ENCODE assay signal across 33 cellular contexts in genomic region chr10:43674546-43675205, GRCh38. TPM values are rescaled to one million over a fixed set of nuclear protein-coding genes. Genes with fewer than 3 reads are reported as not detected.
"Had no signal": no experiment of that assay in that cellular context is flagged by ENCODE, and none has a peak within 500 bp of the region (broad histone marks: within the 10 kb centered on the region; RNA-seq: fewer than 3 reads in every experiment).

No MANE protein-coding gene starts in this region.

- DNase-seq: activated CD4-positive, alpha-beta T cell treated with anti-CD3 and anti-CD28 coated beads for 1 hour; activated CD4-positive, alpha-beta T cell treated with anti-CD3 and anti-CD28 coated beads for 48 hours; activated CD4-positive, alpha-beta T cell treated with anti-CD3 and anti-CD28 coated beads, Interleukin-2, amount 50 U/mL, for 4 hours; activated CD4-positive, CD25-positive, alpha-beta regulatory T cell; activated CD8-positive, alpha-beta T cell treated with anti-CD3 and anti-CD28 coated beads for 36 hours; activated gamma-delta T cell; activated naive CD4-positive, alpha-beta T cell treated with Interleukin-2 at 50 U/mL for 16 hours; activated naive CD8-positive, alpha-beta T cell treated with anti-CD3 and anti-CD28 coated beads, Interleukin-2, amount 10 ng/mL, durations not matched to agents 7 days and 5 days; activated T-cell treated with anti-CD3 and anti-CD28 coated beads, Interleukin-2, amount 50 U/mL, for 24 hours; amygdala; MM.1S; MV-4-11; NCI-H1092; NCI-H1436 treated with DMSO at 0.1 percent for 48 hours; NCI-H1694 treated with DMSO at 0.1 percent for 48 hours; NCI-H2029; NCI-H2171 treated with DMSO at 0.1 percent for 48 hours; NCI-H2227 treated with DMSO at 0.1 percent for 48 hours; NCI-H510A treated with DMSO at 0.1 percent for 48 hours; NCI-H69; PC-9; SHP77; SJCRH30; T1000; WERI-Rb-1 had no signal

- H3K4me1 Mint-ChIP-seq: activated naive CD4-positive, alpha-beta T cell treated with anti-CD3 and anti-CD28 coated beads, Interleukin-2, amount 50 U/mL, for 24 hours had no signal

- H3K4me3 Mint-ChIP-seq: activated CD8-positive, alpha-beta T cell treated with anti-CD3 and anti-CD28 coated beads for 36 hours; activated naive CD4-positive, alpha-beta T cell treated with anti-CD3 and anti-CD28 coated beads, Interleukin-2, amount 50 U/mL, for 24 hours; activated naive CD8-positive, alpha-beta T cell treated with anti-CD3 and anti-CD28 coated beads, Interleukin-2, amount 10 ng/mL, durations not matched to agents 7 days and 5 days; activated T-cell treated with anti-CD3 and anti-CD28 coated beads, Interleukin-2, amount 50 U/mL, for 24 hours had no signal

- H3K9me3 Mint-ChIP-seq: activated CD8-positive, alpha-beta T cell treated with anti-CD3 and anti-CD28 coated beads for 36 hours; activated naive CD4-positive, alpha-beta T cell treated with anti-CD3 and anti-CD28 coated beads, Interleukin-2, amount 50 U/mL, for 24 hours; activated naive CD8-positive, alpha-beta T cell treated with anti-CD3 and anti-CD28 coated beads, Interleukin-2, amount 10 ng/mL, durations not matched to agents 7 days and 5 days; activated T-cell treated with anti-CD3 and anti-CD28 coated beads, Interleukin-2, amount 50 U/mL, for 24 hours; activated T-helper 2 cell treated with anti-CD3 and anti-CD28 coated beads, Interferon-gamma antibody, Interleukin-2, Interleukin-4, amounts not matched to agents 10 μg/mL and 5 μg/mL and 100 μg/mL, durations not matched to agents 14 hours and 24 hours and 36 hours had no signal

- H3K4me3 ChIP-seq: ascending aorta, cardiac muscle cell, PC-9, SJCRH30, SK-N-MC had no signal

- ATAC-seq: activated CD8-positive, alpha-beta T cell treated with anti-CD3 and anti-CD28 coated beads for 36 hours had no signal

- H3K36me3 Mint-ChIP-seq: activated naive CD4-positive, alpha-beta T cell treated with anti-CD3 and anti-CD28 coated beads, Interleukin-2, amount 50 U/mL, for 24 hours; activated naive CD8-positive, alpha-beta T cell treated with anti-CD3 and anti-CD28 coated beads, Interleukin-2, amount 10 ng/mL, durations not matched to agents 7 days and 5 days had no signal

- H3K27ac Mint-ChIP-seq: activated CD8-positive, alpha-beta T cell treated with anti-CD3 and anti-CD28 coated beads for 36 hours; activated naive CD4-positive, alpha-beta T cell treated with anti-CD3 and anti-CD28 coated beads, Interleukin-2, amount 50 U/mL, for 24 hours; activated naive CD8-positive, alpha-beta T cell treated with anti-CD3 and anti-CD28 coated beads, Interleukin-2, amount 10 ng/mL, durations not matched to agents 7 days and 5 days; activated T-cell treated with anti-CD3 and anti-CD28 coated beads, Interleukin-2, amount 50 U/mL, for 24 hours; activated T-helper 2 cell treated with anti-CD3 and anti-CD28 coated beads, Interferon-gamma antibody, Interleukin-2, Interleukin-4, amounts not matched to agents 10 μg/mL and 5 μg/mL and 100 μg/mL, durations not matched to agents 14 hours and 24 hours and 36 hours had no signal

- H3K36me3 ChIP-seq: ascending aorta, cardiac muscle cell, SJCRH30, WERI-Rb-1 had no signal

- H3K27me3 ChIP-seq: ascending aorta, SJCRH30 had no signal

- H3K9me3 ChIP-seq: ascending aorta, SJCRH30 had no signal

- H3K4me1 ChIP-seq: ascending aorta, SJCRH30 had no signal

- H3K27ac ChIP-seq: ascending aorta, cardiac muscle cell, KMS-11, PC-9, RWPE1, SJCRH30, SK-N-MC, WERI-Rb-1 had no signal

RNA-seq across cellular contexts. Expression of gene ZNF32, which starts 26.0 kb away (rescaled TPM):
- total RNA-seq: OCI-LY7 had no signal
